ENCODE assay signal across 6 cellular contexts in the genomic region with DNA sequence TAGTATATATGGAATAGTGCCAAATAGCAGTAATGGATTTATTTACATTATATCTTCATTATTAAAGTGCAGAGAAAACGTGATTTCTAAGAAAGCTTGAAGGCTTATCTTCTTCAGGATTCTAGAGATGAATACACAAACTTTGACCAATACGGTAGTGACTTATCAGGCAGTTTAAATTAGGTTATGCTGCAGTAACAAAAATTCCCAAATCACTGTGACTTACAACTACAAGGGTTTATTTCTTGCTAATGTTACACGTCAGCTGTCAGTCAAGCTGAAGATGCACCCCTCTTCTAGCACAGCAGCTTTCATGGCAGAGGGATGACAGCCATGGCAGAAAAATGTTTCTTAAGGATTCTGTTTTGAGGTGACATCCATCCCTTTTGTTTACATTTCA.
"Had no signal": no experiment of that assay in that cellular context is flagged by ENCODE, and none has a peak within 500 bp of the region (broad histone marks: within the 10 kb centered on the region; RNA-seq: fewer than 3 reads in every experiment).

No MANE protein-coding gene starts in this region.

- H2AFZ ChIP-seq: GM23338 had no signal

- H3K4me3 ChIP-seq: GM23338 had no signal

- H3K4me2 ChIP-seq: GM23338 had no signal

- FAIRE-seq: H1, H54, HTR-8/SVneo had no signal

- DNase-seq: H9, KBM-7 had no signal

- ATAC-seq: GM23338 had no signal
